ENCODE assay signal across 1 cellular context in the genomic region with DNA sequence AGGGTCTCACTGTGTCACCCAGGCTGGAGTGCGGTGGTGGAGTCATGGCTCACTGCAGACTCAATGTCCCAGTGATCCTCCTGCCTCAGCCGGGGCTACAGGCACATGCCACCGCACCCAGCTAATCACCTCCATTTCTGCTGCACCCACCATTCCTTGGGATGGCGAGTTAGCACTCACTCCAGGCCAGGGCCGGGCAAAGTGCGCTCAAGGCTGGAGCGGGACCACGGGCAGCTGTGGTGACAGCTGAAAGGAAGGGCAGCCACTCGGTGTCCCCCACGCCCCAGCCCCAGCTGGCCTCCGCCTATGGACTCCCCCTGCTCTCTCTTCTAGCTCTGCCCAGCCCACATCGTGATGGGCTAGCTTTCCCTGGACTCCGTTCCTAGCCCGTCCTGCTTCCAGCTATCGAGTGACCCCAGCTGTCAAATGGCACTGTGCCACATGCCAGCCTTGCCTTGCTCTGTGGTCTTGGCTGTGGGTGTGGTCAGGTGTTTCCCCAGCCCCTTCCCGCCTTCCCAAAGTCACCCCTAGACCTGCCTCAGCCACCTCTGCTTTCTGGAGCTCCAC.
A peak's percentile ranks its signal among the peaks of the same experiment; 100 is the strongest.
TF ChIP-seq lines count a peak whose summit lies in the region.

No MANE protein-coding gene starts in this region.

TF ChIP-seq in HEK293, 187 proteins besides CTCF, POLR2A, EP300 and RAD21:
- TF ChIP-seq, protein P1, sequence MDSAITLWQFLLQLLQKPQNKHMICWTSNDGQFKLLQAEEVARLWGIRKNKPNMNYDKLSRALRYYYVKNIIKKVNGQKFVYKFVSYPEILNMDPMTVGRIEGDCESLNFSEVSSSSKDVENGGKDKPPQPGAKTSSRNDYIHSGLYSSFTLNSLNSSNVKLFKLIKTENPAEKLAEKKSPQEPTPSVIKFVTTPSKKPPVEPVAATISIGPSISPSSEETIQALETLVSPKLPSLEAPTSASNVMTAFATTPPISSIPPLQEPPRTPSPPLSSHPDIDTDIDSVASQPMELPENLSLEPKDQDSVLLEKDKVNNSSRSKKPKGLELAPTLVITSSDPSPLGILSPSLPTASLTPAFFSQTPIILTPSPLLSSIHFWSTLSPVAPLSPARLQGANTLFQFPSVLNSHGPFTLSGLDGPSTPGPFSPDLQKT (IDR thresholded peaks at IDR 0.05; ENCODE audit: borderline replicate concordance, low read depth, low read length), result no peak
- TF ChIP-seq KLF9 (tag by site-specific recombination; IDR thresholded peaks at IDR 0.05; ENCODE audit: low read depth) (peak; percentile 33; the same call in 1 of the 2 replicates), YY1 (tag by site-specific recombination; IDR thresholded peaks at IDR 0.05) (no peak), ZNF23 (tag by site-specific recombination; IDR thresholded peaks at IDR 0.05; ENCODE audit: borderline replicate concordance) (no peak)
- TF ChIP-seq, protein P2, sequence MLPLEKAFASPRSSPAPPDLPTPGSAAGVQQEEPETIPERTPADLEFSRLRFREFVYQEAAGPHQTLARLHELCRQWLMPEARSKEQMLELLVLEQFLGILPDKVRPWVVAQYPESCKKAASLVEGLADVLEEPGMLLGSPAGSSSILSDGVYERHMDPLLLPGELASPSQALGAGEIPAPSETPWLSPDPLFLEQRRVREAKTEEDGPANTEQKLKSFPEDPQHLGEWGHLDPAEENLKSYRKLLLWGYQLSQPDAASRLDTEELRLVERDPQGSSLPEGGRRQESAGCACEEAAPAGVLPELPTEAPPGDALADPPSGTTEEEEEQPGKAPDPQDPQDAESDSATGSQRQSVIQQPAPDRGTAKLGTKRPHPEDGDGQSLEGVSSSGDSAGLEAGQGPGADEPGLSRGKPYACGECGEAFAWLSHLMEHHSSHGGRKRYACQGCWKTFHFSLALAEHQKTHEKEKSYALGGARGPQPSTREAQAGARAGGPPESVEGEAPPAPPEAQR (tag by site-specific recombination; IDR thresholded peaks at IDR 0.05), result no peak
- TF ChIP-seq, protein P3, sequence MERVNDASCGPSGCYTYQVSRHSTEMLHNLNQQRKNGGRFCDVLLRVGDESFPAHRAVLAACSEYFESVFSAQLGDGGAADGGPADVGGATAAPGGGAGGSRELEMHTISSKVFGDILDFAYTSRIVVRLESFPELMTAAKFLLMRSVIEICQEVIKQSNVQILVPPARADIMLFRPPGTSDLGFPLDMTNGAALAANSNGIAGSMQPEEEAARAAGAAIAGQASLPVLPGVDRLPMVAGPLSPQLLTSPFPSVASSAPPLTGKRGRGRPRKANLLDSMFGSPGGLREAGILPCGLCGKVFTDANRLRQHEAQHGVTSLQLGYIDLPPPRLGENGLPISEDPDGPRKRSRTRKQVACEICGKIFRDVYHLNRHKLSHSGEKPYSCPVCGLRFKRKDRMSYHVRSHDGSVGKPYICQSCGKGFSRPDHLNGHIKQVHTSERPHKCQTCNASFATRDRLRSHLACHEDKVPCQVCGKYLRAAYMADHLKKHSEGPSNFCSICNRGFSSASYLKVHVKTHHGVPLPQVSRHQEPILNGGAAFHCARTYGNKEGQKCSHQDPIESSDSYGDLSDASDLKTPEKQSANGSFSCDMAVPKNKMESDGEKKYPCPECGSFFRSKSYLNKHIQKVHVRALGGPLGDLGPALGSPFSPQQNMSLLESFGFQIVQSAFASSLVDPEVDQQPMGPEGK (tag by site-specific recombination; IDR thresholded peaks at IDR 0.05), result 0 out of 2 replicates have a peak, but pooled peaks have one; percentile 13
TF ChIP-seq in HEK293: peak in this region for 2.
